In the genomic region with DNA sequence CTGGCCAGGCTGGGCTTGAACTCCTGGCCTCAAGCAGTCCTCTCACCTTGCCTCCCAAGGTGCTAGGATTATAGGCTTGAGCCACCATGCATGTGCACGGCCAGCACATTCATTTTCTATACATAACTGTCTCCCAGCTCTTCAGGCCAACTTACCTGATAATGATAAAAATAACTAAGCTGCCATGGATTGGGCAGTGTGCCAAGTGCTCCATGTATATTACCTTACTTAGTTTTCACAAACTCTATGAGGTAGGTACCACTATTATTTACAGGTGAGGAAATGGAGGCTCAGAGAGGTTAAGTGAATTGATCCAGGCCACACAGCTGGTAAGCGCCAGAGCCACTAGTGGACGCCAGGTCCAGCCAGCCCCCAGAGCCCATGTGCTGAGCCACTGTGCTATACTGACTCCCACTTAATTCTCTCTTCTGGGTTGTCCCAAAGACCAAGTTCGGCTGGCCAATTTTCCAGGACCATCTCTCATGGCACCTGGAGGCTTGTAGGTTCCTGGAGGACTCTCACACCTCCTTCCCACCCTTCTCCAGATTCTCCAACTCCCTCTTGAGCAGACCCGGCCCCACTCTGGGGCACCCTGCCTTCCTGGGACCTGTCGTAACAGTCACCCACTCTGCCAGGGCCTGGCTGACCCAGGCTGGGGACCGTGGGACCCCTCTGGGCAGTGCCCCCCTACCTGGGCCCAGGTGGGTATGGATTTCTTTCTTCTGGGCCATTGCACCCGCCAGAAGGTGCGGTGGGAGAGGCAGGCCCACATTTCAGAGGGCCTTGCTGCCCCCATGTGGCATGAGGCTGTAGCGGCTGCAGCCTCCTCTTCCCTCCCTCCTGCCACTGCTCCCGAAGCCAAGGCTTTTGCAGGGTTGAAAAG, we compare ENCODE assay signal across 8 cellular contexts. TPM values are rescaled to one million over a fixed set of nuclear protein-coding genes. Genes with fewer than 3 reads are reported as not detected.
DNase-seq lines count a peak whose midpoint lies in the region; ATAC-seq and TF ChIP-seq lines count a peak whose summit lies in the region.

No MANE protein-coding gene starts in this region.

- H3K27me3 ChIP-seq in GM23338 (ENCODE audit: insufficient read depth): no peaks in the 10 kb centered on the region
- no peaks in the 10 kb centered on the region for H3K27me3 ChIP-seq in left lung

- H3K4me1 Mint-ChIP-seq in GM23338: peaks cover 22% of the 10 kb centered on the region

- H3K79me2 ChIP-seq in GM23338 (replicated peaks; ENCODE audit: insufficient read depth): no peaks in the 10 kb centered on the region

- no peaks in the 10 kb centered on the region for H4K20me1 ChIP-seq in GM23338 (replicated peaks; ENCODE audit: insufficient read depth)

- H3K27ac ChIP-seq in GM23338 (ENCODE audit: low read depth): no peak overlapping the region
- H3K27ac ChIP-seq in left lung: no peak overlapping the region

- no peak overlapping the region for H3K4me3 Mint-ChIP-seq in GM23338

- intact Hi-C loops in left lung (cut with DNase I): loop anchor here in 1 of 2 donors (10.0 kb wide), 1 partner anchor 193 kb away; no protein-coding TSS in a partner anchor

- no peak overlapping the region for H3K4me2 ChIP-seq in GM23338

- no peaks in the 10 kb centered on the region for H3K36me3 Mint-ChIP-seq in GM23338 (ENCODE audit: low read depth)

- H3K27ac Mint-ChIP-seq in GM23338: no peak overlapping the region

- peak; percentile 88 for ATAC-seq in GM23338
- ATAC-seq in activated CD4-positive, CD25-positive, alpha-beta regulatory T cell treated with anti-CD3 and anti-CD28 coated beads, Interleukin-2, amount 50 U/mL, for 24 hours: peak; percentile 55 to 74
- peak; percentile 91 for ATAC-seq in left lung
- ATAC-seq in GM18517 (IDR thresholded peaks at IDR 0.05; ENCODE audit: unreplicated experiment): no peak

- H3K27me3 Mint-ChIP-seq in GM23338 (ENCODE audit: insufficient read depth, low read depth, poor library complexity): peaks cover 13% of the 10 kb centered on the region

- H3K36me3 ChIP-seq in GM23338 (ENCODE audit: insufficient read depth): no peaks in the 10 kb centered on the region
- H3K36me3 ChIP-seq in left lung: no peaks in the 10 kb centered on the region

- no peaks in the 10 kb centered on the region for H3K9me3 ChIP-seq in left lung

- H3F3A ChIP-seq in GM23338 (replicated peaks; ENCODE audit: low read depth): peaks cover 3% of the 10 kb centered on the region; the same call in 1 of the 2 replicates

- H3K9me2 ChIP-seq in GM23338 (ENCODE audit: insufficient read depth): no peaks in the 10 kb centered on the region

- TF ChIP-seq CTCF in GM23338 (conservative IDR thresholded peaks at IDR 0.05; ENCODE audit: low read depth in 2 of 2) (peak; percentile 93 to 99), left lung (IDR thresholded peaks at IDR 0.05) (peak; percentile 73 to 85)

- H3K4me3 ChIP-seq in GM23338: no peak overlapping the region
- H3K4me3 ChIP-seq in left lung: no peak overlapping the region

- H2AFZ ChIP-seq in GM23338: peak overlapping the region; percentile 88; the same call in 1 of the 2 replicates

- peaks cover 5% of the 10 kb centered on the region; the same call in 1 of the 2 replicates for H3K4me1 ChIP-seq in GM23338 (ENCODE audit: insufficient read depth)
- peaks cover 5 to 47% of the 10 kb centered on the region in 2 donors for H3K4me1 ChIP-seq in left lung

- peak in 11 of 14 donors; percentile 24 to 69 (median 51) for DNase-seq in C1 segment of cervical spinal cord (lab: John Stamatoyannopoulos, UW)
- DNase-seq in GM23338 (ENCODE audit: low spot score): peak; percentile 91
- DNase-seq in NCI-H2171 treated with DMSO at 0.1 percent for 48 hours (lab: John Stamatoyannopoulos, UW): peak; percentile 88
- peak; percentile 23 to 36 for DNase-seq in cerebellar nuclear complex (lab: John Stamatoyannopoulos, UW)
- DNase-seq in left lung: peak; percentile 63 to 87
- peak in 2 of 3 donors; percentile 22 to 43 for DNase-seq in stimulated activated CD4-positive, alpha-beta T cell treated with anti-CD3 and anti-CD28 coated beads, TNF-alpha, amount 100 ng/mL, for 1 hour (ENCODE audit: low read depth in 3 of 3, low spot score in 1 of 3)

- no peaks in the 10 kb centered on the region for H3K9me3 Mint-ChIP-seq in GM23338

TF ChIP-seq in GM23338, 12 proteins besides CTCF, POLR2A, EP300 and RAD21:
- TF ChIP-seq NANOG (IDR thresholded peaks at IDR 0.05; ENCODE audit: borderline replicate concordance): no peak
- no peak for TF ChIP-seq ZNF331 (CRISPR knock-in tag; IDR thresholded peaks at IDR 0.05; ENCODE audit: low read depth)
- TF ChIP-seq, protein P1, sequence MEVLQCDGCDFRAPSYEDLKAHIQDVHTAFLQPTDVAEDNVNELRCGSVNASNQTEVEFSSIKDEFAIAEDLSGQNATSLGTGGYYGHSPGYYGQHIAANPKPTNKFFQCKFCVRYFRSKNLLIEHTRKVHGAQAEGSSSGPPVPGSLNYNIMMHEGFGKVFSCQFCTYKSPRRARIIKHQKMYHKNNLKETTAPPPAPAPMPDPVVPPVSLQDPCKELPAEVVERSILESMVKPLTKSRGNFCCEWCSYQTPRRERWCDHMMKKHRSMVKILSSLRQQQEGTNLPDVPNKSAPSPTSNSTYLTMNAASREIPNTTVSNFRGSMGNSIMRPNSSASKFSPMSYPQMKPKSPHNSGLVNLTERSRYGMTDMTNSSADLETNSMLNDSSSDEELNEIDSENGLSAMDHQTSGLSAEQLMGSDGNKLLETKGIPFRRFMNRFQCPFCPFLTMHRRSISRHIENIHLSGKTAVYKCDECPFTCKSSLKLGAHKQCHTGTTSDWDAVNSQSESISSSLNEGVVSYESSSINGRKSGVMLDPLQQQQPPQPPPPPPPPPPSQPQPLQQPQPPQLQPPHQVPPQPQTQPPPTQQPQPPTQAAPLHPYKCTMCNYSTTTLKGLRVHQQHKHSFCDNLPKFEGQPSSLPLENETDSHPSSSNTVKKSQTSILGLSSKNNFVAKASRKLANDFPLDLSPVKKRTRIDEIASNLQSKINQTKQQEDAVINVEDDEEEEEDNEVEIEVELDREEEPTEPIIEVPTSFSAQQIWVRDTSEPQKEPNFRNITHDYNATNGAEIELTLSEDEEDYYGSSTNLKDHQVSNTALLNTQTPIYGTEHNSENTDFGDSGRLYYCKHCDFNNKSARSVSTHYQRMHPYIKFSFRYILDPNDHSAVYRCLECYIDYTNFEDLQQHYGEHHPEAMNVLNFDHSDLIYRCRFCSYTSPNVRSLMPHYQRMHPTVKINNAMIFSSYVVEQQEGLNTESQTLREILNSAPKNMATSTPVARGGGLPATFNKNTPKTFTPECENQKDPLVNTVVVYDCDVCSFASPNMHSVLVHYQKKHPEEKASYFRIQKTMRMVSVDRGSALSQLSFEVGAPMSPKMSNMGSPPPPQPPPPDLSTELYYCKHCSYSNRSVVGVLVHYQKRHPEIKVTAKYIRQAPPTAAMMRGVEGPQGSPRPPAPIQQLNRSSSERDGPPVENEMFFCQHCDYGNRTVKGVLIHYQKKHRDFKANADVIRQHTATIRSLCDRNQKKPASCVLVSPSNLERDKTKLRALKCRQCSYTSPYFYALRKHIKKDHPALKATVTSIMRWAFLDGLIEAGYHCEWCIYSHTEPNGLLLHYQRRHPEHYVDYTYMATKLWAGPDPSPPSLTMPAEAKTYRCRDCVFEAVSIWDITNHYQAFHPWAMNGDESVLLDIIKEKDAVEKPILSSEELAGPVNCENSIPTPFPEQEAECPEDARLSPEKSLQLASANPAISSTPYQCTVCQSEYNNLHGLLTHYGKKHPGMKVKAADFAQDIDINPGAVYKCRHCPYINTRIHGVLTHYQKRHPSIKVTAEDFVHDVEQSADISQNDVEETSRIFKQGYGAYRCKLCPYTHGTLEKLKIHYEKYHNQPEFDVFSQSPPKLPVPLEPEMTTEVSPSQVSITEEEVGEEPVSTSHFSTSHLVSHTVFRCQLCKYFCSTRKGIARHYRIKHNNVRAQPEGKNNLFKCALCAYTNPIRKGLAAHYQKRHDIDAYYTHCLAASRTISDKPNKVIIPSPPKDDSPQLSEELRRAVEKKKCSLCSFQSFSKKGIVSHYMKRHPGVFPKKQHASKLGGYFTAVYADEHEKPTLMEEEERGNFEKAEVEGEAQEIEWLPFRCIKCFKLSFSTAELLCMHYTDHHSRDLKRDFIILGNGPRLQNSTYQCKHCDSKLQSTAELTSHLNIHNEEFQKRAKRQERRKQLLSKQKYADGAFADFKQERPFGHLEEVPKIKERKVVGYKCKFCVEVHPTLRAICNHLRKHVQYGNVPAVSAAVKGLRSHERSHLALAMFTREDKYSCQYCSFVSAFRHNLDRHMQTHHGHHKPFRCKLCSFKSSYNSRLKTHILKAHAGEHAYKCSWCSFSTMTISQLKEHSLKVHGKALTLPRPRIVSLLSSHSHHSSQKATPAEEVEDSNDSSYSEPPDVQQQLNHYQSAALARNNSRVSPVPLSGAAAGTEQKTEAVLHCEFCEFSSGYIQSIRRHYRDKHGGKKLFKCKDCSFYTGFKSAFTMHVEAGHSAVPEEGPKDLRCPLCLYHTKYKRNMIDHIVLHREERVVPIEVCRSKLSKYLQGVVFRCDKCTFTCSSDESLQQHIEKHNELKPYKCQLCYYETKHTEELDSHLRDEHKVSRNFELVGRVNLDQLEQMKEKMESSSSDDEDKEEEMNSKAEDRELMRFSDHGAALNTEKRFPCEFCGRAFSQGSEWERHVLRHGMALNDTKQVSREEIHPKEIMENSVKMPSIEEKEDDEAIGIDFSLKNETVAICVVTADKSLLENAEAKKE (CRISPR knock-in tag; IDR thresholded peaks at IDR 0.05): no peak
- no peak for TF ChIP-seq CREB1 (CRISPR knock-in tag; IDR thresholded peaks at IDR 0.05; ENCODE audit: low read depth)
- TF ChIP-seq EZH2 (IDR thresholded peaks at IDR 0.05; ENCODE audit: low read depth, unreplicated experiment): no peak
- no peak; the same call in 1 of the 2 replicates for TF ChIP-seq ZNF114 (CRISPR knock-in tag; IDR thresholded peaks at IDR 0.05)
- no peak for TF ChIP-seq STAT1 (IDR thresholded peaks at IDR 0.05; ENCODE audit: unreplicated experiment)
- no peak for TF ChIP-seq JUNB (IDR thresholded peaks at IDR 0.05; ENCODE audit: unreplicated experiment)
TF ChIP-seq in GM23338: peak in this region for 0.

RNA-seq across cellular contexts. Expression of a gene that starts 30.2 kb away (rescaled TPM):
- 33.7 and 36.9 TPM in 2 replicates for total RNA-seq in GM23338 (2014; rRNA removed; shearing (Covaris generic))
- polyA plus RNA-seq in GM23338 (2016; fragmentation: Nextera tagmentation; extraction: Ambion mirVana): 7.3 and 8.1 TPM in 2 replicates
- 10 to 100 TPM; 18.6 to 19.8 TPM for total RNA-seq in left lung

RNA-seq across cellular contexts. Expression of a gene that starts 39.4 kb away (rescaled TPM):
- total RNA-seq in GM23338 (2014; rRNA removed; shearing (Covaris generic)): 97.8 and 119 TPM in 2 replicates
- 11.2 and 13.2 TPM in 2 replicates for polyA plus RNA-seq in GM23338 (2016; fragmentation: Nextera tagmentation; extraction: Ambion mirVana)
- total RNA-seq in left lung: 10 to 100 TPM; 45.9 to 46.3 TPM

Comparison
In these comparisons a context has a peak if more than half of its experiments do, and no peak if none do; other contexts are left out.
1. DNase-seq: peak in every context shown above with its lines; median percentile 91 in GM23338; 88 in NCI-H2171 treated with DMSO at 0.1 percent for 48 hours; 75 in left lung; 51 in C1 segment of cervical spinal cord; 32 in stimulated activated CD4-positive, alpha-beta T cell treated with anti-CD3 and anti-CD28 coated beads, TNF-alpha, amount 100 ng/mL, for 1 hour; 30 in cerebellar nuclear complex.